23 cellular contexts compared by ENCODE assay signal in the genomic region with DNA sequence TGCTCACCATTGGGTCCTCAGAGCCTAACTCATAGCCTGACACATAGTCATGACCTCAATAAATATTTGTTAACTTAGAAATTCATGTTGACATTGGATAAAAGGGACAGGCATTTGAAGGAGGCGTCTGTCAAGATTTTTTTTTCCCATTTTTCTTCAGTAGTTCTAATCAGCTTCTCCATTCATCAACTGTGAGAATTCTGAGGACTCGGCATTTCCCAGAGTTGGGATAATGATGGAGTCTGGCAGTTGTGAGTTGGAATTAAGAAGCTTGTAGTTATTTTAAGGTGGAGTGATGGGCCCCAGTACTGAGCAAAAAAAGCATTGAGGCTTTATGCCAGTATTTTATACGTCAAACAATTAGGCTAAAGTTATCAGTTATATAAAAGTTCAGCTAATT. TPM values are rescaled to one million over a fixed set of nuclear protein-coding genes. Genes with fewer than 3 reads are reported as not detected.
DNase-seq lines count a peak whose midpoint lies in the region; ATAC-seq and TF ChIP-seq lines count a peak whose summit lies in the region.
"Had no signal": no experiment of that assay in that cellular context is flagged by ENCODE, and none has a peak within 500 bp of the region (broad histone marks: within the 10 kb centered on the region; RNA-seq: fewer than 3 reads in every experiment).

No MANE protein-coding gene starts in this region.

- H2BK120ac ChIP-seq in mesenchymal stem cell (ENCODE audit: low read depth, low read length): no peak overlapping the region

- no peak overlapping the region for H2BK12ac ChIP-seq in mesenchymal stem cell (ENCODE audit: low read length in 2 of 2)

- TF ChIP-seq CTCF in HCT116 (IDR thresholded peaks at IDR 0.05 in 2 of 3, conservative IDR thresholded peaks at IDR 0.05 in 1 of 3; ENCODE audit: borderline replicate concordance in 1 of 3, insufficient read depth in 1 of 3, low read depth in 2 of 3, low read length in 2 of 3): no peak
- TF ChIP-seq CTCF in WI38 (IDR thresholded peaks at IDR 0.05; ENCODE audit: low read depth, low read length): no peak
- TF ChIP-seq CTCF in breast epithelium (IDR thresholded peaks at IDR 0.05): no peak

- TF ChIP-seq POLR2A in HCT116 (IDR thresholded peaks at IDR 0.05; ENCODE audit: borderline replicate concordance, extremely low read depth, insufficient read depth, insufficient read length): no peak
- TF ChIP-seq POLR2A in breast epithelium (IDR thresholded peaks at IDR 0.05): no peak

- intact Hi-C loops in HCT116 (cut with micrococcal nuclease): no loop called here
- intact Hi-C loops in breast epithelium (cut with DNase I; ENCODE audit: low total_unique reads): no loop called here

- H3K27me3 ChIP-seq in HCT116 (ENCODE audit: insufficient read depth, low read length) (no peaks in the 10 kb centered on the region), mesenchymal stem cell (ENCODE audit: control insufficient read depth in 1 of 2, insufficient read depth in 1 of 2, low read length in 2 of 2) (no peaks in the 10 kb centered on the region), skeletal muscle tissue (ENCODE audit: control insufficient read depth in 3 of 3, insufficient read depth in 3 of 3, low read length in 3 of 3) (no peaks in the 10 kb centered on the region), breast epithelium (no peaks in the 10 kb centered on the region)
- H3K27me3 ChIP-seq: body of pancreas had no signal

- 88% methylated on average over 1 of the region's 3 CpGs for WGBS in mesenchymal stem cell

- H3K79me2 ChIP-seq in HCT116 (ENCODE audit: insufficient read depth, low read length): peaks cover 90% of the 10 kb centered on the region

- ATAC-seq in HCT116 (no peak), HG03135 (IDR thresholded peaks at IDR 0.05; ENCODE audit: unreplicated experiment) (no peak)
- ATAC-seq: body of pancreas had no signal

- CTCF ChIA-PET in HCT116 (lab: Charles Lee): interaction anchor here (1.1 kb wide), 1 partner anchor 326 kb away, joined by 3 read pairs; no protein-coding TSS in a partner anchor

- no peak overlapping the region for H4K91ac ChIP-seq in mesenchymal stem cell (ENCODE audit: low read length)

- H2AK5ac ChIP-seq in mesenchymal stem cell (ENCODE audit: low read length, severe bottlenecking): no peak overlapping the region

- H3K4me2 ChIP-seq in HCT116 (ENCODE audit: low read length) (peak overlapping the region; percentile 18; the same call in 1 of the 2 replicates), mesenchymal stem cell (ENCODE audit: low read length, poor library complexity, severe bottlenecking) (no peak overlapping the region)

- no peak overlapping the region for H3K14ac ChIP-seq in mesenchymal stem cell (ENCODE audit: low read length in 2 of 2)

- POLR2A ChIA-PET in HCT116 (lab: Charles Lee): no interaction called here

- no peak overlapping the region for H3K4ac ChIP-seq in mesenchymal stem cell (ENCODE audit: low read depth in 1 of 2, low read length in 2 of 2)

- H2AFZ ChIP-seq in HCT116 (ENCODE audit: low read depth, low read length, poor library complexity, severe bottlenecking) (no peak overlapping the region), mesenchymal stem cell (ENCODE audit: low read depth, low read length) (no peak overlapping the region)

- H3K9ac ChIP-seq in HCT116 (ENCODE audit: low read length): no peak overlapping the region
- no peak overlapping the region for H3K9ac ChIP-seq in mesenchymal stem cell (ENCODE audit: low read length)
- no peak overlapping the region for H3K9ac ChIP-seq in skeletal muscle tissue (ENCODE audit: low read depth in 1 of 3, low read length in 3 of 3)
- H3K9ac ChIP-seq: SK-N-SH had no signal

- DNase-seq in HCT116 (ENCODE audit: low read depth, low spot score) (no peak), mesenchymal stem cell (no peak), breast epithelium (ENCODE audit: low spot score in 2 of 2) (no peak)
- no peak for DNase-seq in central memory CD4-positive, alpha-beta T cell
- DNase-seq: activated CD4-positive, alpha-beta T cell treated with anti-CD3 and anti-CD28 coated beads, Interleukin-2, amount 50 U/mL, for 48 hours; activated effector memory CD4-positive, alpha-beta T cell treated with Interleukin-2 at 50 U/mL for 16 hours; body of pancreas; CD4-positive, alpha-beta memory T cell; cortex of kidney; DMS53; midbrain; NCI-H1105; NCI-H2081 treated with DMSO at 0.1 percent for 48 hours; NCI-H446; SK-N-SH; spleen; stimulated activated CD4-positive, alpha-beta T cell treated with anti-CD3 and anti-CD28 coated beads, Interleukin-4, amount 100 ng/mL, for 24 hours; stimulated activated naive CD4-positive, alpha-beta T cell treated with Interleukin-2 at 50 U/mL for 16 hours had no signal

- H3K27ac ChIP-seq in HCT116 (ENCODE audit: low read depth, low read length) (no peak overlapping the region), mesenchymal stem cell (ENCODE audit: low read length, poor library complexity, severe bottlenecking) (peak overlapping the region; percentile 37), skeletal muscle tissue (ENCODE audit: low read depth, low read length) (peak overlapping the region; percentile 8), breast epithelium (no peak overlapping the region)
- H3K27ac ChIP-seq: spleen, thoracic aorta, VCaP had no signal

- H3K4me3 ChIP-seq in HCT116 (replicated peaks in 1 of 2; ENCODE audit: low read depth in 1 of 2, low read length in 2 of 2) (no peak overlapping the region), WI38 (ENCODE audit: low read depth, low read length) (peak overlapping the region; percentile 15), mesenchymal stem cell (ENCODE audit: insufficient read depth in 1 of 2, low read depth in 1 of 2, low read length in 2 of 2) (no peak overlapping the region), skeletal muscle tissue (ENCODE audit: low read length in 3 of 3) (no peak overlapping the region), breast epithelium (no peak overlapping the region)
- H3K4me3 ChIP-seq: body of pancreas, spleen, thoracic aorta had no signal

- H4K8ac ChIP-seq in mesenchymal stem cell (ENCODE audit: low read length): no peak overlapping the region

- no peaks in the 10 kb centered on the region for H3K9me2 ChIP-seq in HCT116 (ENCODE audit: insufficient read depth)
- H3K9me2 ChIP-seq: SK-N-SH had no signal

- RAD21 ChIA-PET in HCT116 (lab: Charles Lee; ENCODE audit: low non-redundant PET in 1 of 2, low total read pairs in 2 of 2, uncharacterized antibody in 2 of 2, unreplicated experiment in 2 of 2): no interaction called here

- H2BK5ac ChIP-seq in mesenchymal stem cell (ENCODE audit: low read depth, low read length, poor library complexity, severe bottlenecking): no peak overlapping the region

- H2BK15ac ChIP-seq in mesenchymal stem cell (ENCODE audit: low read depth, poor library complexity, severe bottlenecking): no peak overlapping the region

- no peak overlapping the region for H3K18ac ChIP-seq in mesenchymal stem cell (ENCODE audit: low read depth in 1 of 2, low read length in 2 of 2)

- H3K36me3 ChIP-seq in HCT116 (ENCODE audit: control insufficient read depth in 1 of 2, insufficient read depth in 2 of 2, low read length in 2 of 2): no peaks in the 10 kb centered on the region
- no peaks in the 10 kb centered on the region for H3K36me3 ChIP-seq in mesenchymal stem cell (ENCODE audit: control insufficient read depth in 1 of 2, insufficient read depth in 2 of 2, low read depth in 1 of 2, low read length in 2 of 2)
- H3K36me3 ChIP-seq in skeletal muscle tissue (ENCODE audit: control insufficient read depth in 3 of 3, insufficient read depth in 3 of 3, low read length in 3 of 3): no peaks in the 10 kb centered on the region
- no peaks in the 10 kb centered on the region for H3K36me3 ChIP-seq in breast epithelium
- H3K36me3 ChIP-seq: spleen, thoracic aorta had no signal

- no peaks in the 10 kb centered on the region for H4K20me1 ChIP-seq in HCT116 (ENCODE audit: insufficient read depth)

- BruUV-seq in HCT116 (replicated peaks; lab: Mats Ljungman, UMichigan): no TSS peak

- H3K79me1 ChIP-seq in mesenchymal stem cell (replicated peaks; ENCODE audit: low read length, poor library complexity, severe bottlenecking): no peaks in the 10 kb centered on the region

- no peaks in the 10 kb centered on the region for H3K9me3 ChIP-seq in HCT116 (ENCODE audit: control insufficient read depth in 1 of 2, insufficient read depth in 1 of 2, low read depth in 1 of 2, low read length in 2 of 2)
- H3K9me3 ChIP-seq in mesenchymal stem cell (ENCODE audit: control insufficient read depth, low read length): no peaks in the 10 kb centered on the region
- H3K9me3 ChIP-seq in skeletal muscle tissue (ENCODE audit: control insufficient read depth in 3 of 3, low read length in 3 of 3): no peaks in the 10 kb centered on the region
- no peaks in the 10 kb centered on the region for H3K9me3 ChIP-seq in breast epithelium
- H3K9me3 ChIP-seq: body of pancreas, SK-N-SH, spleen, thoracic aorta had no signal

- H3K23ac ChIP-seq in mesenchymal stem cell (ENCODE audit: low read length in 2 of 2): no peak overlapping the region

- TF ChIP-seq RAD21 in HCT116 (IDR thresholded peaks at IDR 0.05; ENCODE audit: low read depth): no peak

- peaks cover 32 to 48% of the 10 kb centered on the region in 2 experiments for H3K4me1 ChIP-seq in HCT116 (ENCODE audit: control insufficient read depth in 1 of 2, insufficient read depth in 2 of 2, low read length in 2 of 2)
- peaks cover 2% of the 10 kb centered on the region for H3K4me1 ChIP-seq in mesenchymal stem cell (ENCODE audit: control insufficient read depth, insufficient read depth, low read depth, low read length)
- H3K4me1 ChIP-seq in skeletal muscle tissue (ENCODE audit: control insufficient read depth in 3 of 3, insufficient read depth in 3 of 3, low read length in 3 of 3): peaks cover 31 to 52% (median 40%) of the 10 kb centered on the region in 3 donors
- peaks cover 0 to 8% of the 10 kb centered on the region in 2 donors for H3K4me1 ChIP-seq in breast epithelium

TF ChIP-seq in HCT116, 20 proteins besides CTCF, POLR2A, EP300 and RAD21 (continues in another document):
- no peak for TF ChIP-seq CEBPB (IDR thresholded peaks at IDR 0.05; ENCODE audit: low read depth)
- TF ChIP-seq EZH2 (IDR thresholded peaks at IDR 0.05): no peak

RNA-seq across cellular contexts. Expression of gene SPATS2L, which starts 4.6 kb away (rescaled TPM):
- total RNA-seq in HCT116 (2021; ENCODE audit: unreplicated experiment) (87.1 TPM), skeletal muscle tissue (79.9 TPM), breast epithelium (10 to 100 TPM; 61.3 to 67.5 (median 64.5) TPM)
- polyA plus RNA-seq in HCT116 (2012): 48.4 and 65.7 TPM in 2 replicates
- 377 TPM for polyA plus RNA-seq in mesenchymal stem cell (2013, experiment 1 of 2)
- 383 TPM for polyA plus RNA-seq in mesenchymal stem cell (2013, experiment 2 of 2)

Comparison
In these comparisons a context has a peak if more than half of its experiments do, and no peak if none do; other contexts are left out.
1. H3K27ac ChIP-seq: peak in mesenchymal stem cell (single experiment) and skeletal muscle tissue (single experiment); none in HCT116 (single experiment) and breast epithelium (0 of 2).